In the genomic region with DNA sequence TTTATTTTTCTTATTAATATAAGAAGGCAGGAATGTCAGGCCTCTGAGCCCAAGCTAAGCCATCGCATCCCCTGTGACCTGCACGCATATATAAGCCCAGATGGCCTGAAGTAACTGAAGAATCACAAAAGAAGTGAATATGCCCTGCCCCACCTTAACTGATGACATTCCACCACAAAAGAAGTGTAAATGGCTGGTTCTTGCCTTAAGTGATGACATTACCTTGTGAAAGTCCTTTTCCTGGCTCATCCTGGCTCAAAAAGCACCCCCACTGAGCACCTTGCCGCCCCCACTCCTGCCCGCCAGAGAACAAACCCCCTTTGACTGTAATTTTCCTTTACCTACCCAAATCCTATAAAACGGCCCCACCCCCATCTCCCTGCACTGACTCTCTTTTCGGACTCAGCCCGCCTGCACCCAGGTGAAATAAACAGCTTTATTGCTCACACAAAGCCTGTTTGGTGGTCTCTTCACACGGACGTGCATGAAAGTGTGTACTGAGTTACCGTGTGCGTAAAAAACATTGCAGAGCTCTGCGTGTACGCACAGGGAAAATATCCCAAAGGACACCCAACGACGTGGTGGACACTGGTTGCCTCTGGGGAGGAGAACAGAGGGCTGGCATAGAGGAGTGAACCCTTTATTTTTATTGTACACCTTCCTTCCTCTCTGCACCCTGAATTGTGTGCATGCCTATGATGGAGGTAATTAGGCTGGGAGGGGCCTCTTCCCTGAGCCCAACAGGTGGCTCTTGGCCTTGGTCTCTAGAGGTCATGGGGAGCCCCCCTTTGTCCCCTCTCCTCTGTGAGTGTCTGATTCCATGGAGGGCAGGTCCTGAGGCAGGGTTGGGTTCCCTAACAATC, we compare ENCODE assay signal across 7 cellular contexts.
DNase-seq lines count a peak whose midpoint lies in the region; ATAC-seq, FAIRE-seq and TF ChIP-seq lines count a peak whose summit lies in the region.
"Not testable (repeated sequence)": the region's sequence is repeated elsewhere in the genome, so short reads cannot be mapped to it uniquely, and the experiment has no call there.

No MANE protein-coding gene starts in this region.

- peak overlapping the region; percentile 89 for H3K18ac ChIP-seq in H1 (ENCODE audit: extremely low read depth, low read length)
- H3K18ac ChIP-seq in neuronal stem cell (ENCODE audit: low read length): not testable (repeated sequence)

- TF ChIP-seq RAD21 in H1 (IDR thresholded peaks at IDR 0.05 in 1 of 2, conservative IDR thresholded peaks at IDR 0.05 in 1 of 2; ENCODE audit: low read depth in 2 of 2, low read length in 2 of 2): not testable (repeated sequence)

- not testable (repeated sequence) for TF ChIP-seq EP300 in H1 (IDR thresholded peaks at IDR 0.05; ENCODE audit: borderline replicate concordance in 1 of 2, low read depth in 2 of 2, low read length in 2 of 2)

- peak overlapping the region; percentile 66 for H3K56ac ChIP-seq in H1 (replicated peaks; ENCODE audit: insufficient read length, low read depth, low read length)

- H4K5ac ChIP-seq in H1 (ENCODE audit: insufficient read length, low read depth, low read length): peak overlapping the region; percentile 95

- not testable (repeated sequence) for H3K36me3 ChIP-seq in ES-I3 (ENCODE audit: insufficient read depth, low read length); HUES6 (ENCODE audit: control insufficient read depth, insufficient read depth, low read length); Panc1 (ENCODE audit: control insufficient read depth, insufficient read depth, low read length); H1 (ENCODE audit: control insufficient read depth in 2 of 4, insufficient read depth in 4 of 4, low read length in 3 of 4); iPS-15b (ENCODE audit: control insufficient read depth, insufficient read depth, low read length); neuronal stem cell (replicated peaks in 1 of 2; ENCODE audit: control insufficient read depth in 2 of 2, insufficient read depth in 2 of 2, low read length in 2 of 2)

- not testable (repeated sequence) for H2BK15ac ChIP-seq in H1 (ENCODE audit: low read length)
- H2BK15ac ChIP-seq in neuronal stem cell (ENCODE audit: low read length): peak overlapping the region; percentile 84

- peak overlapping the region; percentile 77 for H2BK20ac ChIP-seq in H1 (ENCODE audit: low read length)

- not testable (repeated sequence) for ATAC-seq in Panc1

- peak overlapping the region in 1 of 2 experiments; percentile 54; a peak in 2 of 4 replicates for H3K4me2 ChIP-seq in H1 (ENCODE audit: insufficient read depth in 1 of 2, low read depth in 2 of 2, low read length in 2 of 2)
- not testable (repeated sequence) for H3K4me2 ChIP-seq in neuronal stem cell (ENCODE audit: insufficient read depth, low read length, poor library complexity, severe bottlenecking)

- H2BK12ac ChIP-seq in H1 (ENCODE audit: low read depth, low read length): peak overlapping the region; percentile 97
- not testable (repeated sequence) for H2BK12ac ChIP-seq in neuronal stem cell (ENCODE audit: low read length)

- not testable (repeated sequence) for H3K79me1 ChIP-seq in H1 (ENCODE audit: low read depth, low read length); neuronal stem cell (ENCODE audit: low read depth, low read length)

- POLR2A ChIA-PET in Panc1 (lab: Charles Lee): not testable (repeated sequence)
- POLR2A ChIA-PET in H1 (lab: Charles Lee; ENCODE audit: partially characterized antibody): interaction anchor here (0.8 to 2.6 kb wide), 5 partner anchors 9 to 62 kb away, joined by 3 to 12 read pairs (median 4); no protein-coding TSS in a partner anchor

- CTCF ChIA-PET in Panc1 (lab: Charles Lee): not testable (repeated sequence)
- CTCF ChIA-PET in H1 (lab: Charles Lee; ENCODE audit: partially characterized antibody): interaction anchor here (1.0 to 1.1 kb wide), 2 partner anchors 58 to 62 kb away, joined by 3 read pairs; no protein-coding TSS in a partner anchor

- peak overlapping the region; percentile 9; the same call in 1 of the 2 replicates for H4K8ac ChIP-seq in H1 (ENCODE audit: extremely low read depth, insufficient read depth, low read length)
- not testable (repeated sequence) for H4K8ac ChIP-seq in neuronal stem cell (ENCODE audit: low read depth, low read length)

- not testable (repeated sequence) for H3K23me2 ChIP-seq in H1 (ENCODE audit: low read depth, low read length)

- 13% methylated on average over 15 of the region's 15 CpGs; no CpG with 5 or more reads in 1 of the 2 experiments for WGBS in H1 (ENCODE audit: extremely low coverage in 1 of 2, insufficient coverage in 1 of 2, insufficient read length in 1 of 2, insufficient replicate concordance in 2 of 2, low coverage in 1 of 2, low lambda C conversion rate in 2 of 2, missing lambda C conversion rate in 1 of 2), 2 experiments
- no CpG with 5 or more reads among the region's 15 CpGs for WGBS in neuronal stem cell (ENCODE audit: extremely low coverage in 2 of 2, insufficient read length in 2 of 2, insufficient replicate concordance in 1 of 2), 2 donors

- not testable (repeated sequence) for H3K9me3 ChIP-seq in ES-I3 (ENCODE audit: control insufficient read depth, insufficient read depth, low read length); HUES6 (ENCODE audit: control insufficient read depth, insufficient read depth, low read depth, low read length); Panc1 (ENCODE audit: control insufficient read depth, insufficient read depth, low read depth, low read length); H1 (ENCODE audit: insufficient read depth in 2 of 2, low read depth in 1 of 2, low read length in 1 of 2); iPS-15b (ENCODE audit: control insufficient read depth, insufficient read depth, low read length); neuronal stem cell (replicated peaks in 1 of 2; ENCODE audit: control insufficient read depth in 2 of 2, insufficient read depth in 1 of 2, low read depth in 1 of 2, low read length in 2 of 2)

- H4K91ac ChIP-seq in H1 (replicated peaks; ENCODE audit: insufficient read length, low read length): peak overlapping the region; percentile 99
- H4K91ac ChIP-seq in neuronal stem cell (ENCODE audit: low read depth, low read length, poor library complexity): not testable (repeated sequence)

- peak overlapping the region; percentile 96 for H2AK5ac ChIP-seq in H1 (ENCODE audit: low read depth, low read length)
- peak overlapping the region; percentile 88 for H2AK5ac ChIP-seq in neuronal stem cell (ENCODE audit: low read depth, low read length)

- peak overlapping the region; percentile 99 for H3K4ac ChIP-seq in H1 (replicated peaks; ENCODE audit: insufficient read length, low read depth, low read length)
- H3K4ac ChIP-seq in neuronal stem cell (ENCODE audit: low read length): not testable (repeated sequence)

- not testable (repeated sequence) for DNase-seq in Panc1 (ENCODE audit: low read depth, low spot score); neuronal stem cell (ENCODE audit: low spot score)
- DNase-seq in H1 (ENCODE audit: low read depth in 1 of 2, low spot score in 2 of 2): peak in 1 of 2 experiments; percentile 72
- DNase-seq in islet precursor cell: peak; percentile 27

- H4K20me1 ChIP-seq in H1 (replicated peaks in 1 of 2; ENCODE audit: control insufficient read depth in 1 of 2, insufficient read depth in 2 of 2, low read length in 2 of 2): not testable (repeated sequence)

- H3K23ac ChIP-seq in H1 (ENCODE audit: insufficient read length); neuronal stem cell (ENCODE audit: low read depth, low read length, poor library complexity): not testable (repeated sequence)

- peak overlapping the region; percentile 99 for H3K27ac ChIP-seq in HUES6 (ENCODE audit: low read depth, low read length)
- not testable (repeated sequence) for H3K27ac ChIP-seq in Panc1 (ENCODE audit: low read length); neuronal stem cell (replicated peaks; ENCODE audit: low read length)
- H3K27ac ChIP-seq in H1 (ENCODE audit: low read depth, low read length): peak overlapping the region; percentile 84; the same call in 1 of the 2 replicates

- not testable (repeated sequence) for H3K79me2 ChIP-seq in H1 (ENCODE audit: control insufficient read depth in 1 of 2, insufficient read depth in 2 of 2, low read length in 2 of 2)

- H3K9ac ChIP-seq in ES-I3 (ENCODE audit: low read depth, low read length): peak overlapping the region; percentile 38
- H3K9ac ChIP-seq in HUES6 (ENCODE audit: low read length): peak overlapping the region; percentile 97
- not testable (repeated sequence) for H3K9ac ChIP-seq in H1 (replicated peaks in 1 of 4; ENCODE audit: extremely low read depth in 1 of 4, low read depth in 3 of 4, low read length in 3 of 4); neuronal stem cell (ENCODE audit: low read depth, low read length, poor library complexity)
- H3K9ac ChIP-seq in iPS-15b (ENCODE audit: low read depth, low read length): peak overlapping the region; percentile 51

- H3K14ac ChIP-seq in H1 (ENCODE audit: insufficient read length); neuronal stem cell (ENCODE audit: low read length): not testable (repeated sequence)

- not testable (repeated sequence) for H2AFZ ChIP-seq in H1 (ENCODE audit: low read length); neuronal stem cell (ENCODE audit: low read length)

- not testable (repeated sequence) for TF ChIP-seq POLR2A in H1 (IDR thresholded peaks at IDR 0.05; ENCODE audit: control extremely low read depth in 1 of 2, low read depth in 2 of 2, low read length in 2 of 2)

- BruUV-seq in Panc1 (replicated peaks; lab: Mats Ljungman, UMichigan): TSS peak; percentile 42

- not testable (repeated sequence) for TF ChIP-seq CTCF in Panc1 (IDR thresholded peaks at IDR 0.05); H1 (IDR thresholded peaks at IDR 0.05; ENCODE audit: control extremely low read depth in 1 of 3, insufficient read depth in 1 of 3, low read depth in 1 of 3, low read length in 3 of 3)

- FAIRE-seq in H1 (lab: Jason Lieb, UNC): not testable (repeated sequence)

- in situ Hi-C loops in Panc1 (cut with HindIII; ENCODE audit: low pct_unique_long_range_greater_than_20kb, low sequenced_read_pairs): not testable (repeated sequence)

- intact Hi-C loops in Panc1 (cut with micrococcal nuclease; ENCODE audit: unreplicated experiment): not testable (repeated sequence)

- peak overlapping the region; percentile 84 for H2BK120ac ChIP-seq in H1 (replicated peaks; ENCODE audit: low read depth, low read length)
- not testable (repeated sequence) for H2BK120ac ChIP-seq in neuronal stem cell (ENCODE audit: low read depth, low read length)

- peak overlapping the region; percentile 100 for H2BK5ac ChIP-seq in H1 (ENCODE audit: low read depth, low read length)
- H2BK5ac ChIP-seq in neuronal stem cell (ENCODE audit: low read length): not testable (repeated sequence)

- not testable (repeated sequence) for H3K27me3 ChIP-seq in HUES6 (ENCODE audit: control insufficient read depth, insufficient read depth, low read length); Panc1 (ENCODE audit: control insufficient read depth, insufficient read depth, low read length); H1 (replicated peaks in 1 of 4; ENCODE audit: control insufficient read depth in 3 of 4, extremely low read depth in 1 of 4, insufficient read depth in 3 of 4, low read length in 3 of 4); iPS-15b (ENCODE audit: control insufficient read depth, insufficient read depth, low read length); neuronal stem cell (ENCODE audit: control insufficient read depth in 3 of 3, insufficient read depth in 3 of 3, low read depth in 1 of 3, low read length in 3 of 3)

- peak overlapping the region; percentile 24; the same call in 1 of the 2 replicates for H3K4me3 ChIP-seq in HUES6 (ENCODE audit: low read depth, low read length)
- not testable (repeated sequence) for H3K4me3 ChIP-seq in Panc1 (ENCODE audit: low read depth in 2 of 2, low read length in 2 of 2); H1 (ENCODE audit: extremely low read depth in 1 of 4, insufficient read depth in 2 of 4, low read depth in 3 of 4, low read length in 4 of 4); neuronal stem cell (ENCODE audit: low read length in 2 of 2)
- peak overlapping the region; percentile 18 for H3K4me3 ChIP-seq in iPS-15b (ENCODE audit: low read depth, low read length)

- H3K4me1 ChIP-seq in ES-I3 (ENCODE audit: insufficient read depth, low read length): peaks cover 24% of the 10 kb centered on the region
- H3K4me1 ChIP-seq in HUES6 (ENCODE audit: control insufficient read depth, insufficient read depth, low read length): peaks cover 31% of the 10 kb centered on the region
- not testable (repeated sequence) for H3K4me1 ChIP-seq in Panc1 (ENCODE audit: control insufficient read depth, insufficient read depth, low read length); iPS-15b (ENCODE audit: control insufficient read depth, insufficient read depth, low read length); neuronal stem cell (ENCODE audit: control insufficient read depth in 2 of 2, insufficient read depth in 1 of 2, low read depth in 1 of 2, low read length in 2 of 2)
- H3K4me1 ChIP-seq in H1 (replicated peaks in 1 of 4; ENCODE audit: control insufficient read depth in 3 of 4, insufficient read depth in 4 of 4, low read length in 3 of 4): peaks cover 6 to 26% (median 12%) of the 10 kb centered on the region in 4 experiments
